20 cellular contexts compared by ENCODE assay signal in the genomic region with DNA sequence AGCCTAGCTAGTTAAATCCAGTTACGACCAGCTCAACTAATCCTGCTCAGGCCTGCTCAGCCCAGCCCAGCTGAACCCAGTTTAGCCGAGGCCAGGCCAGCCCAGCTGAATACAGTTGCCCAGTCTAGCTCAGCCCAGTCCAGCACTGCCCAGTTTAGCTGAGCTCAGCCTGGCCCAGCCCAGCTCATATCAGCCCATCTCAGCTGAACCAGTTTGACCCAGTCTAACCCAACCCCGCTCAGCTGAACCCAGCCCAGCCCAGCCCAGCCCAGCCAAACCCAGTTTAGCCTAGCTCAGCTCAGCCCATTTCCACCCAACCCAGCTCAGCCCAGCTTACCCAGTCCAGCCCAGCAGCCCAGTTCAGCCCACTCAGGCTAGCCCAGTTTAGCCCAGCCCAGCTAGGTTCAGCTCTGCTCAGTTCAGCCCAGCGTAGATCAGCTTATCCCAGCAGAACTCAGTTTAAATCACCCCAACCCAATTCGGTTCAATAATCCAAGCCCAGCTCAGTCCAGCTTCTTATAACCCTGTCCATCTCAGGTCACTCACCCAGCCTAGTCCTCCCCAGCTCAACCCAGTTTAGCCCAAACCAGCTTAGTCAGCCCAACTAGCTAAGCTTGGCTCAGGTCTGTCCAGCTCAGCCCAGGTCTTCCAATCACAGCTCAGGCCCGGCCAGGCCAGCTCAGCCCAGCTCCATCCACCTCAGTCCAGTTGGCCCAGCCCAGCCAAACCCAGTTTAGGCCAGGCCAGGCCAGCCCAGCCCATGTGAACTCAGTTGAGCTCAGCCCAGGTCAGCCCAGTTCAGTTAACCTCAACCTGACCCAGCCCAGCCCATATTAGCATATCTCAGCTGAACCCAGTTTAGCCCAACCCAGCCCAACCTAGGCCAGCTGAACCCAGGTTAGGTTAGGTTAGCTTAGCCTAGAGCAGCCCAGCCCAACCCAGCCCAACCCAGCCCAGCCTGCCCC.
A peak's percentile ranks its signal among the peaks of the same experiment; 100 is the strongest.
DNase-seq lines count a peak whose midpoint lies in the region; ATAC-seq and TF ChIP-seq lines count a peak whose summit lies in the region.
"Had no signal": no experiment of that assay in that cellular context is flagged by ENCODE, and none has a peak within 500 bp of the region (broad histone marks: within the 10 kb centered on the region; RNA-seq: fewer than 3 reads in every experiment).

No MANE protein-coding gene starts in this region.

- TF ChIP-seq CTCF in activated CD8-positive, alpha-beta T cell treated with anti-CD3 and anti-CD28 coated beads for 36 hours (IDR thresholded peaks at IDR 0.05), result no peak
- TF ChIP-seq CTCF in spleen (IDR thresholded peaks at IDR 0.05 in 8 of 11, conservative IDR thresholded peaks at IDR 0.05 in 3 of 11), result no peak

- H3K4me3 Mint-ChIP-seq in activated CD8-positive, alpha-beta T cell treated with anti-CD3 and anti-CD28 coated beads, Interleukin-2, amount 10 ng/mL, durations not matched to agents 7 days and 5 days, result no peak overlapping the region
- no peak overlapping the region for H3K4me3 Mint-ChIP-seq in activated CD8-positive, alpha-beta T cell treated with anti-CD3 and anti-CD28 coated beads for 36 hours
- H3K4me3 Mint-ChIP-seq: CD8-positive, alpha-beta T cell; naive thymus-derived CD8-positive, alpha-beta T cell; type B pancreatic cell had no signal

- H3K36me3 Mint-ChIP-seq in activated CD8-positive, alpha-beta T cell treated with anti-CD3 and anti-CD28 coated beads, Interleukin-2, amount 10 ng/mL, durations not matched to agents 7 days and 5 days (ENCODE audit: low read depth), result no peaks in the 10 kb centered on the region
- no peaks in the 10 kb centered on the region for H3K36me3 Mint-ChIP-seq in activated CD8-positive, alpha-beta T cell treated with anti-CD3 and anti-CD28 coated beads for 36 hours (ENCODE audit: low read depth)
- H3K36me3 Mint-ChIP-seq: CD8-positive, alpha-beta T cell; naive thymus-derived CD8-positive, alpha-beta T cell; type B pancreatic cell had no signal

- H3K27ac ChIP-seq in spleen, result no peak overlapping the region
- H3K27ac ChIP-seq: A549, left ventricle myocardium inferior, prostate gland had no signal

- POLR2A ChIA-PET in activated CD8-positive, alpha-beta T cell treated with anti-CD3 and anti-CD28 coated beads, Interleukin-2, amount 10 ng/mL, durations not matched to agents 7 days and 5 days (lab: Charles Lee), result interaction anchor here (0.6 kb wide), 1 partner anchor 672 kb away, joined by 4 read pairs; no protein-coding TSS in a partner anchor
- POLR2A ChIA-PET in activated CD8-positive, alpha-beta T cell treated with anti-CD3 and anti-CD28 coated beads for 36 hours (lab: Charles Lee), result no interaction called here
- POLR2A ChIA-PET in HEK293T (lab: Yijun Ruan, JAX), result no interaction called here

- CTCF ChIA-PET in activated CD8-positive, alpha-beta T cell treated with anti-CD3 and anti-CD28 coated beads, Interleukin-2, amount 10 ng/mL, durations not matched to agents 7 days and 5 days (lab: Charles Lee), result no interaction called here
- CTCF ChIA-PET in activated CD8-positive, alpha-beta T cell treated with anti-CD3 and anti-CD28 coated beads for 36 hours (lab: Charles Lee), result interaction anchor here (0.9 kb wide), 1 partner anchor 65 kb away, joined by 3 read pairs; no protein-coding TSS in a partner anchor
- CTCF ChIA-PET in HEK293T (lab: Yijun Ruan, JAX), result interaction anchor here (0.5 kb wide), 1 partner anchor 210 kb away, joined by 3 read pairs; no protein-coding TSS in a partner anchor

- H3K36me3 ChIP-seq in MG63 (no peaks in the 10 kb centered on the region), spleen (no peaks in the 10 kb centered on the region)
- H3K36me3 ChIP-seq: left ventricle myocardium inferior, prostate gland had no signal

- WGBS in spleen, 5 donors, result 88 to 93% (median 89%) methylated on average over 4 to 6 of the region's 6 CpGs

- no peaks in the 10 kb centered on the region for H3K27me3 ChIP-seq in MG63
- no peaks in the 10 kb centered on the region for H3K27me3 ChIP-seq in spleen (replicated peaks in 1 of 7)

- H3K4me3 ChIP-seq in MG63 (no peak overlapping the region), spleen (no peak overlapping the region)
- H3K4me3 ChIP-seq: A549, left ventricle myocardium inferior, prostate gland had no signal

- no peaks in the 10 kb centered on the region for H3K9me3 ChIP-seq in MG63
- H3K9me3 ChIP-seq in spleen, result no peaks in the 10 kb centered on the region
- H3K9me3 ChIP-seq: A549, left ventricle myocardium inferior, prostate gland had no signal

- intact Hi-C loops in activated CD8-positive, alpha-beta T cell treated with anti-CD3 and anti-CD28 coated beads for 36 hours (cut with micrococcal nuclease), result no loop called here
- intact Hi-C loops in spleen (cut with DNase I; ENCODE audit: low total_unique reads), result no loop called here

- no peak for DNase-seq in activated CD8-positive, alpha-beta T cell treated with anti-CD3 and anti-CD28 coated beads, Interleukin-2, amount 10 ng/mL, durations not matched to agents 7 days and 5 days
- DNase-seq in activated CD8-positive, alpha-beta T cell treated with anti-CD3 and anti-CD28 coated beads for 36 hours, result no peak
- peak; percentile 25 for DNase-seq in MG63
- DNase-seq in erythroblast (lab: John Stamatoyannopoulos, UW), result peak; percentile 59 to 61
- peak; percentile 72 for DNase-seq in spleen
- DNase-seq in middle frontal gyrus (ENCODE audit: extremely low spot score, low spot score), result no peak
- DNase-seq in NCI-H524 treated with DMSO at 0.1 percent for 48 hours (lab: John Stamatoyannopoulos, UW), result no peak
- no peak for DNase-seq in HEK293T (ENCODE audit: extremely low spot score)
- DNase-seq: activated CD4-positive, alpha-beta T cell treated with anti-CD3 and anti-CD28 coated beads, Interleukin-2, amount 50 U/mL, for 4 hours; CD8-positive, alpha-beta T cell; foreskin melanocyte; GOT3; left ventricle myocardium inferior; naive thymus-derived CD8-positive, alpha-beta T cell; NCI-H1694; stimulated activated CD4-positive, alpha-beta T cell treated with anti-CD3 and anti-CD28 coated beads, Interleukin-12 subunit alpha, Interleukin-12 subunit beta, amount 100 ng/mL, for 4 hours; stimulated activated naive CD4-positive, alpha-beta T cell treated with Interleukin-2 at 50 U/mL for 16 hours had no signal

- H3K27ac Mint-ChIP-seq in activated CD8-positive, alpha-beta T cell treated with anti-CD3 and anti-CD28 coated beads, Interleukin-2, amount 10 ng/mL, durations not matched to agents 7 days and 5 days, result peak overlapping the region; percentile 23
- no peak overlapping the region for H3K27ac Mint-ChIP-seq in activated CD8-positive, alpha-beta T cell treated with anti-CD3 and anti-CD28 coated beads for 36 hours
- H3K27ac Mint-ChIP-seq: CD8-positive, alpha-beta T cell; type B pancreatic cell had no signal

- H3K4me1 Mint-ChIP-seq in activated CD8-positive, alpha-beta T cell treated with anti-CD3 and anti-CD28 coated beads, Interleukin-2, amount 10 ng/mL, durations not matched to agents 7 days and 5 days (ENCODE audit: low read depth), result peaks cover 4% of the 10 kb centered on the region
- H3K4me1 Mint-ChIP-seq in activated CD8-positive, alpha-beta T cell treated with anti-CD3 and anti-CD28 coated beads for 36 hours (ENCODE audit: low read depth), result peaks cover 4% of the 10 kb centered on the region

- ATAC-seq in activated CD8-positive, alpha-beta T cell treated with anti-CD3 and anti-CD28 coated beads, Interleukin-2, amount 10 ng/mL, durations not matched to agents 7 days and 5 days, result no peak
- no peak for ATAC-seq in activated CD8-positive, alpha-beta T cell treated with anti-CD3 and anti-CD28 coated beads for 36 hours
- ATAC-seq: CD8-positive, alpha-beta T cell; naive thymus-derived CD8-positive, alpha-beta T cell had no signal

- TF ChIP-seq POLR2A in erythroblast (IDR thresholded peaks at IDR 0.05; ENCODE audit: low read length), result no peak
- TF ChIP-seq POLR2A in spleen (IDR thresholded peaks at IDR 0.05), result no peak

- H3K27me3 Mint-ChIP-seq in activated CD8-positive, alpha-beta T cell treated with anti-CD3 and anti-CD28 coated beads, Interleukin-2, amount 10 ng/mL, durations not matched to agents 7 days and 5 days (ENCODE audit: low read depth), result no peaks in the 10 kb centered on the region
- no peaks in the 10 kb centered on the region for H3K27me3 Mint-ChIP-seq in activated CD8-positive, alpha-beta T cell treated with anti-CD3 and anti-CD28 coated beads for 36 hours
- H3K27me3 Mint-ChIP-seq: type B pancreatic cell had no signal

- no peaks in the 10 kb centered on the region for H3K9me3 Mint-ChIP-seq in activated CD8-positive, alpha-beta T cell treated with anti-CD3 and anti-CD28 coated beads, Interleukin-2, amount 10 ng/mL, durations not matched to agents 7 days and 5 days (ENCODE audit: insufficient read depth)
- H3K9me3 Mint-ChIP-seq in activated CD8-positive, alpha-beta T cell treated with anti-CD3 and anti-CD28 coated beads for 36 hours, result no peaks in the 10 kb centered on the region
- H3K9me3 Mint-ChIP-seq: CD8-positive, alpha-beta T cell; naive thymus-derived CD8-positive, alpha-beta T cell; type B pancreatic cell had no signal

- H3K4me1 ChIP-seq in spleen, result no peaks in the 10 kb centered on the region
- H3K4me1 ChIP-seq: A549, left ventricle myocardium inferior, prostate gland had no signal

TF ChIP-seq in HEK293T, 16 proteins besides CTCF, POLR2A, EP300 and RAD21 (continues in another document):
- TF ChIP-seq ELF4 (IDR thresholded peaks at IDR 0.05) (no peak), FOXM1 (IDR thresholded peaks at IDR 0.05; ENCODE audit: borderline replicate concordance) (no peak), ZNF384 (IDR thresholded peaks at IDR 0.05) (no peak), ARNT (IDR thresholded peaks at IDR 0.05) (no peak), SP1 (IDR thresholded peaks at IDR 0.05) (no peak), SUZ12 (IDR thresholded peaks at IDR 0.05) (no peak), FOXK2 (IDR thresholded peaks at IDR 0.05) (no peak), TARDBP (IDR thresholded peaks at IDR 0.05) (no peak), BHLHE40 (IDR thresholded peaks at IDR 0.05; ENCODE audit: borderline replicate concordance) (no peak), CTBP1 (IDR thresholded peaks at IDR 0.05; ENCODE audit: borderline replicate concordance) (no peak), FOXA1 (IDR thresholded peaks at IDR 0.05) (no peak), LEF1 (IDR thresholded peaks at IDR 0.05; ENCODE audit: borderline replicate concordance) (no peak), NFRKB (IDR thresholded peaks at IDR 0.05) (no peak), HDGF (IDR thresholded peaks at IDR 0.05; ENCODE audit: borderline replicate concordance) (no peak)
- TF ChIP-seq, protein P1, sequence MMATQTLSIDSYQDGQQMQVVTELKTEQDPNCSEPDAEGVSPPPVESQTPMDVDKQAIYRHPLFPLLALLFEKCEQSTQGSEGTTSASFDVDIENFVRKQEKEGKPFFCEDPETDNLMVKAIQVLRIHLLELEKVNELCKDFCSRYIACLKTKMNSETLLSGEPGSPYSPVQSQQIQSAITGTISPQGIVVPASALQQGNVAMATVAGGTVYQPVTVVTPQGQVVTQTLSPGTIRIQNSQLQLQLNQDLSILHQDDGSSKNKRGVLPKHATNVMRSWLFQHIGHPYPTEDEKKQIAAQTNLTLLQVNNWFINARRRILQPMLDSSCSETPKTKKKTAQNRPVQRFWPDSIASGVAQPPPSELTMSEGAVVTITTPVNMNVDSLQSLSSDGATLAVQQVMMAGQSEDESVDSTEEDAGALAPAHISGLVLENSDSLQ (IDR thresholded peaks at IDR 0.05), result no peak

Comparison
In these comparisons a context has a peak if more than half of its experiments do, and no peak if none do; other contexts are left out.
1. DNase-seq: peak in MG63 (single experiment), erythroblast (2 of 2) and spleen (single experiment); none in activated CD8-positive, alpha-beta T cell treated with anti-CD3 and anti-CD28 coated beads, Interleukin-2, amount 10 ng/mL, durations not matched to agents 7 days and 5 days (single experiment), activated CD8-positive, alpha-beta T cell treated with anti-CD3 and anti-CD28 coated beads for 36 hours (single experiment), middle frontal gyrus (single experiment), NCI-H524 treated with DMSO at 0.1 percent for 48 hours (single experiment) and HEK293T (single experiment).